In the genomic region with DNA sequence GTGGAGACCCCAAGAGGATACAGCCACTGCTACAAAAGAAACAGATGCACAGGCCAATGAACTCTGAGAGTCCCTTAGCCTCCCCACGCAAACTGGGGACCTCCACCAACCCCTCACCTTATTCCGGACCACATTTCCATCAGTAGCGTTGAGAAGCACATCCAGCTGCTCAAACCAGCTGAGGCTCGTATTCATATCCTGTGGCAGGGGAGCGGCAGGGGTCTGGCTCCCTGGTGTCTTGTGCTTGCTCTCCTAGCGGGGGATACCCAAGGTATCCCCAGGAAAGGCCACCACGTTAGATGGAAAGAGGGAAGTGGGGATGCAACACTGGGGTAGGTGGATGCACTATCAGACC, we compare ENCODE assay signal across 8 cellular contexts. TPM values are rescaled to one million over a fixed set of nuclear protein-coding genes. Genes with fewer than 3 reads are reported as not detected.
DNase-seq lines count a peak whose midpoint lies in the region; ATAC-seq and TF ChIP-seq lines count a peak whose summit lies in the region.

No MANE protein-coding gene starts in this region.

- DNase-seq in ELR (ENCODE audit: low read depth) (peak; percentile 36), astrocyte of the cerebellum (ENCODE audit: low read depth) (no peak), lower leg skin (ENCODE audit: low spot score in 2 of 2) (no peak), upper lobe of right lung (no peak)

- TF ChIP-seq POLR2A in lower leg skin (IDR thresholded peaks at IDR 0.05), result no peak

- peaks cover 12% of the 10 kb centered on the region for H3K4me1 ChIP-seq in upper lobe of right lung

- ATAC-seq in HG02840 (IDR thresholded peaks at IDR 0.05; ENCODE audit: low FRiP score, unreplicated experiment), result peak; percentile 2
- ATAC-seq in upper lobe of right lung, result no peak
- no peak for ATAC-seq in GM18858 (IDR thresholded peaks at IDR 0.05; ENCODE audit: unreplicated experiment)
- no peak for ATAC-seq in GM18502 (IDR thresholded peaks at IDR 0.05; ENCODE audit: poor library complexity, unreplicated experiment)
- no peak for ATAC-seq in GM21717 (IDR thresholded peaks at IDR 0.05; ENCODE audit: unreplicated experiment)

- H3K4me3 ChIP-seq in astrocyte of the cerebellum (ENCODE audit: low read depth, low read length) (peak overlapping the region; percentile 67), lower leg skin (ENCODE audit: low read depth, poor library complexity, severe bottlenecking) (peak overlapping the region; percentile 38), upper lobe of right lung (peak overlapping the region; percentile 71)

- no peak for TF ChIP-seq CTCF in astrocyte of the cerebellum (IDR thresholded peaks at IDR 0.05; ENCODE audit: low read depth, low read length, missing control alignments)
- no peak for TF ChIP-seq CTCF in lower leg skin (IDR thresholded peaks at IDR 0.05)
- no peak for TF ChIP-seq CTCF in upper lobe of right lung (IDR thresholded peaks at IDR 0.05)

- peak overlapping the region; percentile 42 for H3K27ac ChIP-seq in upper lobe of right lung

- 0 to 5% methylated on average over 7 of the region's 7 CpGs for WGBS in lower leg skin, 2 donors

- H3K9me3 ChIP-seq in upper lobe of right lung, result no peaks in the 10 kb centered on the region

- in situ Hi-C loops in astrocyte of the cerebellum (cut with HindIII; ENCODE audit: low sequenced_read_pairs), result no loop called here

- intact Hi-C loops in lower leg skin (cut with DNase I; ENCODE audit: low total_unique reads) (no loop called here), upper lobe of right lung (cut with DNase I) (loop anchor here (10.0 kb wide), 2 partner anchors 145 to 485 kb away; a partner anchor contains a TSS)

- H3K27me3 ChIP-seq in upper lobe of right lung, result no peaks in the 10 kb centered on the region

- no peaks in the 10 kb centered on the region for H3K36me3 ChIP-seq in upper lobe of right lung

RNA-seq across cellular contexts. Expression of a gene that starts 0.5 kb away (rescaled TPM):
- 1 to 10 TPM in 3 of 4 donors, under 1 TPM in 1; 0.46 to 1.7 (median 1.3) TPM for total RNA-seq in lower leg skin
- total RNA-seq in upper lobe of right lung, result 0.87 TPM

RNA-seq across cellular contexts. Expression of a gene that starts 0.7 kb away (rescaled TPM):
- total RNA-seq in lower leg skin (1 to 10 TPM; 1.3 to 3.8 (median 3.0) TPM), upper lobe of right lung (6.9 TPM)

RNA-seq across cellular contexts. Expression of a gene that starts 8.4 kb away (rescaled TPM):
- total RNA-seq in lower leg skin (10 to 100 TPM; 16.9 to 23.8 (median 20.0) TPM), upper lobe of right lung (8.4 TPM)

RNA-seq across cellular contexts. Expression of a gene that starts 22.3 kb away (rescaled TPM):
- 100 to 1,000 TPM; 216 to 325 (median 281) TPM for total RNA-seq in lower leg skin
- 401 TPM for total RNA-seq in upper lobe of right lung

RNA-seq across cellular contexts. Expression of a gene that starts 51.2 kb away (rescaled TPM):
- total RNA-seq in lower leg skin (10 to 100 TPM; 42.1 to 79.2 (median 57.8) TPM), upper lobe of right lung (167 TPM)
